9 cellular contexts compared by ENCODE assay signal in genomic region chr2:101272045-101272784, GRCh38. TPM values are rescaled to one million over a fixed set of nuclear protein-coding genes. Genes with fewer than 3 reads are reported as not detected.
A peak's percentile ranks its signal among the peaks of the same experiment; 100 is the strongest.
DNase-seq lines count a peak whose midpoint lies in the region; ATAC-seq and TF ChIP-seq lines count a peak whose summit lies in the region.
"Had no signal": no experiment of that assay in that cellular context is flagged by ENCODE, and none has a peak within 500 bp of the region (broad histone marks: within the 10 kb centered on the region; RNA-seq: fewer than 3 reads in every experiment).

No MANE protein-coding gene starts in this region.

- CTCF ChIA-PET in activated CD8-positive, alpha-beta T cell treated with anti-CD3 and anti-CD28 coated beads, Interleukin-2, amount 10 ng/mL, durations not matched to agents 7 days and 5 days (lab: Charles Lee) = interaction anchor here (0.9 to 1.0 kb wide), 2 partner anchors 12 to 41 kb away, joined by 3 read pairs; no protein-coding TSS in a partner anchor

- H3K4me3 ChIP-seq in GM06990 (replicated peaks; ENCODE audit: low read depth, low read length) (no peak overlapping the region), prostate gland (no peak overlapping the region)

- peak; percentile 47 for ATAC-seq in HG02970 (IDR thresholded peaks at IDR 0.05; ENCODE audit: low FRiP score, unreplicated experiment)
- peak; percentile 85 for ATAC-seq in activated CD8-positive, alpha-beta T cell treated with anti-CD3 and anti-CD28 coated beads, Interleukin-2, amount 10 ng/mL, durations not matched to agents 7 days and 5 days

- WGBS in prostate gland = 55% methylated on average over 3 of the region's 3 CpGs

- TF ChIP-seq CTCF in GM06990 (IDR thresholded peaks at IDR 0.05; ENCODE audit: insufficient read depth, low read length, poor library complexity, severe bottlenecking) (no peak), prostate gland (IDR thresholded peaks at IDR 0.05) (no peak)

- no peaks in the 10 kb centered on the region for H3K9me3 Mint-ChIP-seq in activated CD8-positive, alpha-beta T cell treated with anti-CD3 and anti-CD28 coated beads, Interleukin-2, amount 10 ng/mL, durations not matched to agents 7 days and 5 days (ENCODE audit: insufficient read depth)

- DNase-seq in GM06990 (ENCODE audit: extremely low read depth, insufficient read length) (peak; percentile 63), GM19240 (ENCODE audit: insufficient read length, low spot score) (peak; percentile 35), NCI-H1092 (lab: John Stamatoyannopoulos, UW) (no peak), prostate gland (ENCODE audit: low spot score) (no peak), ACHN (no peak)
- no peak for DNase-seq in activated CD8-positive, alpha-beta T cell treated with anti-CD3 and anti-CD28 coated beads, Interleukin-2, amount 10 ng/mL, durations not matched to agents 7 days and 5 days
- DNase-seq in central memory CD4-positive, alpha-beta T cell = no peak
- DNase-seq: IMR-90 had no signal

- H3K9me3 ChIP-seq in prostate gland = no peaks in the 10 kb centered on the region

- H3K4me1 ChIP-seq in prostate gland (replicated peaks) = no peaks in the 10 kb centered on the region

- in situ Hi-C loops in ACHN (cut with HindIII; ENCODE audit: low pct_ligation_motif_present, low pct_unique_long_range_greater_than_20kb, low sequenced_read_pairs) = no loop called here

- peaks cover 11% of the 10 kb centered on the region for H3K36me3 ChIP-seq in GM06990 (ENCODE audit: control insufficient read depth, insufficient read depth, low read length)
- peaks cover 0 to 7% of the 10 kb centered on the region in 2 donors for H3K36me3 ChIP-seq in prostate gland

- peak overlapping the region; percentile 15 for H3K4me3 Mint-ChIP-seq in activated CD8-positive, alpha-beta T cell treated with anti-CD3 and anti-CD28 coated beads, Interleukin-2, amount 10 ng/mL, durations not matched to agents 7 days and 5 days

- intact Hi-C loops in prostate gland (cut with DNase I) = no loop called here

- H3K27me3 Mint-ChIP-seq in activated CD8-positive, alpha-beta T cell treated with anti-CD3 and anti-CD28 coated beads, Interleukin-2, amount 10 ng/mL, durations not matched to agents 7 days and 5 days (ENCODE audit: low read depth) = no peaks in the 10 kb centered on the region

- H3K4me1 Mint-ChIP-seq in activated CD8-positive, alpha-beta T cell treated with anti-CD3 and anti-CD28 coated beads, Interleukin-2, amount 10 ng/mL, durations not matched to agents 7 days and 5 days (ENCODE audit: low read depth) = peaks cover 56% of the 10 kb centered on the region

- no peak overlapping the region for H3K27ac ChIP-seq in prostate gland

- POLR2A ChIA-PET in activated CD8-positive, alpha-beta T cell treated with anti-CD3 and anti-CD28 coated beads, Interleukin-2, amount 10 ng/mL, durations not matched to agents 7 days and 5 days (lab: Charles Lee) = interaction anchor here (0.5 to 3.5 kb wide), 3 partner anchors 9 to 1086 kb away, joined by 3 to 20 read pairs (median 4); partner anchors contain the start of gene CNOT11

- H3K27me3 ChIP-seq in GM06990 (replicated peaks; ENCODE audit: control insufficient read depth, insufficient read depth, low read length) (no peaks in the 10 kb centered on the region), prostate gland (replicated peaks; ENCODE audit: insufficient read depth) (no peaks in the 10 kb centered on the region)

- TF ChIP-seq POLR2A in prostate gland (IDR thresholded peaks at IDR 0.05) = no peak

- peak overlapping the region; percentile 83 for H3K27ac Mint-ChIP-seq in activated CD8-positive, alpha-beta T cell treated with anti-CD3 and anti-CD28 coated beads, Interleukin-2, amount 10 ng/mL, durations not matched to agents 7 days and 5 days

- H3K36me3 Mint-ChIP-seq in activated CD8-positive, alpha-beta T cell treated with anti-CD3 and anti-CD28 coated beads, Interleukin-2, amount 10 ng/mL, durations not matched to agents 7 days and 5 days (ENCODE audit: low read depth) = peaks cover 72% of the 10 kb centered on the region

RNA-seq across cellular contexts. Expression of gene CNOT11, which starts 19.5 kb away (rescaled TPM):
- 10 to 100 TPM; 64.4 to 64.7 TPM for total RNA-seq in activated CD8-positive, alpha-beta T cell treated with anti-CD3 and anti-CD28 coated beads, Interleukin-2, amount 10 ng/mL, durations not matched to agents 7 days and 5 days
- total RNA-seq in prostate gland = 10 to 100 TPM; 41.0 to 41.4 TPM

RNA-seq across cellular contexts. Expression of gene RNF149, which starts 36.3 kb away (rescaled TPM):
- 10 to 100 TPM; 64.2 to 71.5 TPM for total RNA-seq in activated CD8-positive, alpha-beta T cell treated with anti-CD3 and anti-CD28 coated beads, Interleukin-2, amount 10 ng/mL, durations not matched to agents 7 days and 5 days
- 10 to 100 TPM; 57.2 to 75.4 TPM for total RNA-seq in prostate gland

Comparison
In these comparisons a context has a peak if more than half of its experiments do, and no peak if none do; other contexts are left out.
1. DNase-seq: peak in GM06990 (single experiment) and GM19240 (single experiment); none in activated CD8-positive, alpha-beta T cell treated with anti-CD3 and anti-CD28 coated beads, Interleukin-2, amount 10 ng/mL, durations not matched to agents 7 days and 5 days (single experiment), NCI-H1092 (single experiment), prostate gland (single experiment), central memory CD4-positive, alpha-beta T cell (single experiment) and ACHN (single experiment).